Comparison of ENCODE assay signal across 2 cellular contexts in genomic region chr3:20729185-20729584, GRCh38.
TF ChIP-seq lines count a peak whose summit lies in the region.

No MANE protein-coding gene starts in this region.

TF ChIP-seq in H1, 55 proteins besides CTCF, POLR2A, EP300 and RAD21:
- TF ChIP-seq ATF2 (IDR thresholded peaks at IDR 0.05; ENCODE audit: low read length) (no peak), SP2 (IDR thresholded peaks at IDR 0.05; ENCODE audit: low read length) (no peak), MAX (IDR thresholded peaks at IDR 0.05) (no peak), BRCA1 (IDR thresholded peaks at IDR 0.05; ENCODE audit: low read depth, low read length) (no peak), TEAD4 (IDR thresholded peaks at IDR 0.05; ENCODE audit: low read depth, low read length) (no peak), CHD1 (IDR thresholded peaks at IDR 0.05; ENCODE audit: low read depth, low read length) (no peak), RXRA (IDR thresholded peaks at IDR 0.05; ENCODE audit: insufficient read depth, low read depth, low read length) (no peak), EZH2 (IDR thresholded peaks at IDR 0.05; ENCODE audit: low read depth, low read length, severe bottlenecking) (no peak), CREB1 (IDR thresholded peaks at IDR 0.05) (no peak)

TF ChIP-seq in WTC11, 78 proteins besides CTCF, POLR2A, EP300 and RAD21:
- no peak for TF ChIP-seq ZNF281 (CRISPR knock-in tag; IDR thresholded peaks at IDR 0.05)
- no peak for TF ChIP-seq TP53 (CRISPR knock-in tag; IDR thresholded peaks at IDR 0.05)
- TF ChIP-seq GABPB1 (CRISPR knock-in tag; IDR thresholded peaks at IDR 0.05) = no peak
- TF ChIP-seq MLX (CRISPR knock-in tag; IDR thresholded peaks at IDR 0.05) = no peak
